Comparison of ENCODE assay signal across 20 cellular contexts in genomic region chr10:74518076-74518475, GRCh38.
DNase-seq lines count a peak whose midpoint lies in the region; ATAC-seq, FAIRE-seq and TF ChIP-seq lines count a peak whose summit lies in the region.
"Had no signal": no experiment of that assay in that cellular context is flagged by ENCODE, and none has a peak within 500 bp of the region (broad histone marks: within the 10 kb centered on the region; RNA-seq: fewer than 3 reads in every experiment).

No MANE protein-coding gene starts in this region.

- no peaks in the 10 kb centered on the region for H3K27me3 Mint-ChIP-seq in T-cell
- H3K27me3 Mint-ChIP-seq: CD4-positive, alpha-beta memory T cell; T-helper 17 cell had no signal

- H3K4me3 Mint-ChIP-seq in T-cell, result no peak overlapping the region
- H3K4me3 Mint-ChIP-seq: CD4-positive, alpha-beta memory T cell; T-helper 17 cell had no signal

- no peaks in the 10 kb centered on the region for H3K4me1 ChIP-seq in foreskin keratinocyte
- H3K4me1 ChIP-seq: Caco-2 had no signal

- DNase-seq in NCI-H748 (lab: John Stamatoyannopoulos, UW; ENCODE audit: unreplicated experiment) (peak; percentile 15), NCI-H748 treated with DMSO at 0.1 percent for 48 hours (lab: John Stamatoyannopoulos, UW) (no peak), DMS 273 (lab: John Stamatoyannopoulos, UW; ENCODE audit: unreplicated experiment) (peak; percentile 38), NCI-H69 (lab: John Stamatoyannopoulos, UW) (peak; percentile 17), foreskin keratinocyte (peak; percentile 20 to 36), T-cell (no peak), D721Med (ENCODE audit: insufficient read length, low spot score) (no peak), GM03348 (ENCODE audit: low spot score) (no peak)
- DNase-seq: Caco-2; CD4-positive, alpha-beta memory T cell; Karpas-422; NCI-H1092; NCI-H146; NCI-H2029; NCI-H774; PC-9; RPMI8226; SHP77; T-helper 17 cell had no signal

- peaks cover 36% of the 10 kb centered on the region for H3K36me3 Mint-ChIP-seq in T-cell

- POLR2A ChIA-PET in T-cell (lab: Charles Lee), result interaction anchor here in 1 of 2 donors (0.5 kb wide), 1 partner anchor 422 kb away, joined by 5 read pairs; no protein-coding TSS in a partner anchor

- peak; percentile 26 for ATAC-seq in foreskin keratinocyte
- no peak for ATAC-seq in T-cell (replicated peaks in 1 of 4)
- ATAC-seq: T-helper 17 cell had no signal

- no peak overlapping the region for H3K27ac ChIP-seq in foreskin keratinocyte
- H3K27ac ChIP-seq: BLaER1 treated with 17β-estradiol and CSF1 and Interleukin-3, amounts not matched to agents 10 nM and 100 nM; PC-9 had no signal

- H3K27me3 ChIP-seq in foreskin keratinocyte, result no peaks in the 10 kb centered on the region
- H3K27me3 ChIP-seq: BLaER1 treated with 17β-estradiol and CSF1 and Interleukin-3, amounts not matched to agents 10 nM and 100 nM had no signal

- no peak overlapping the region for H3K27ac Mint-ChIP-seq in T-cell
- H3K27ac Mint-ChIP-seq: CD4-positive, alpha-beta memory T cell had no signal

- CTCF ChIA-PET in T-cell (lab: Charles Lee), result interaction anchor here in 1 of 2 donors (0.7 kb wide), 1 partner anchor 345 kb away, joined by 3 read pairs; no protein-coding TSS in a partner anchor

- H3K4me1 Mint-ChIP-seq in T-cell, result no peaks in the 10 kb centered on the region
- H3K4me1 Mint-ChIP-seq: CD4-positive, alpha-beta memory T cell; T-helper 17 cell had no signal

- FAIRE-seq in D721Med (lab: Jason Lieb, UNC), result no peak

- H3K9me3 Mint-ChIP-seq in T-cell, result peaks cover 13 to 19% (median 16%) of the 10 kb centered on the region in 3 donors

- TF ChIP-seq CTCF in foreskin keratinocyte (conservative IDR thresholded peaks at IDR 0.05) (no peak), D721Med (IDR thresholded peaks at IDR 0.05; ENCODE audit: insufficient read depth, missing control alignments) (no peak)

Comparison
In these comparisons a context has a peak if more than half of its experiments do, and no peak if none do; other contexts are left out.
1. DNase-seq: peak in NCI-H748 (single experiment), DMS 273 (single experiment), NCI-H69 (single experiment) and foreskin keratinocyte (2 of 2); none in NCI-H748 treated with DMSO at 0.1 percent for 48 hours (single experiment), T-cell (0 of 34), D721Med (single experiment) and GM03348 (single experiment).